In genomic region chr7:47691974-47692373, GRCh38 we compare ENCODE assay signal across 19 cellular contexts.
DNase-seq lines count a peak whose midpoint lies in the region; ATAC-seq, FAIRE-seq and TF ChIP-seq lines count a peak whose summit lies in the region.
"Had no signal": no experiment of that assay in that cellular context is flagged by ENCODE, and none has a peak within 500 bp of the region (broad histone marks: within the 10 kb centered on the region; RNA-seq: fewer than 3 reads in every experiment).

No MANE protein-coding gene starts in this region.

- TF ChIP-seq CTCF in esophagus muscularis mucosa (IDR thresholded peaks at IDR 0.05) (no peak), tibial nerve (IDR thresholded peaks at IDR 0.05) (no peak)

- H3K4me3 ChIP-seq in esophagus muscularis mucosa (no peak overlapping the region), tibial nerve (no peak overlapping the region)
- H3K4me3 ChIP-seq: HAP-1, MG63, SJCRH30 had no signal

- H3K9me3 ChIP-seq in esophagus muscularis mucosa (no peaks in the 10 kb centered on the region), tibial nerve (no peaks in the 10 kb centered on the region)
- H3K9me3 ChIP-seq: Caco-2, HAP-1, MG63, SJCRH30 had no signal

- H3K27me3 ChIP-seq in esophagus muscularis mucosa (no peaks in the 10 kb centered on the region), tibial nerve (no peaks in the 10 kb centered on the region)
- H3K27me3 ChIP-seq: MG63, SJCRH30 had no signal

- intact Hi-C loops in esophagus muscularis mucosa (cut with DNase I), result no loop called here
- intact Hi-C loops in sciatic nerve (cut with DNase I), result no loop called here

- TF ChIP-seq EP300 in esophagus muscularis mucosa (IDR thresholded peaks at IDR 0.05) (no peak), tibial nerve (IDR thresholded peaks at IDR 0.05) (no peak)

- peak overlapping the region; percentile 34 to 76 (median 62) for H3K27ac ChIP-seq in esophagus muscularis mucosa (replicated peaks in 1 of 4)
- H3K27ac ChIP-seq in tibial nerve, result peak overlapping the region; percentile 41 to 82 (median 62)
- H3K27ac ChIP-seq: SJCRH30 had no signal

- peak; percentile 16 for FAIRE-seq in RCC 7860 (lab: Jason Lieb, UNC)
- FAIRE-seq: GM19239 had no signal

- TF ChIP-seq POLR2A in esophagus muscularis mucosa (IDR thresholded peaks at IDR 0.05; ENCODE audit: low read depth) (no peak), tibial nerve (IDR thresholded peaks at IDR 0.05) (no peak)

- H3K36me3 ChIP-seq in esophagus muscularis mucosa (no peaks in the 10 kb centered on the region), tibial nerve (no peaks in the 10 kb centered on the region)
- H3K36me3 ChIP-seq: HAP-1, MG63, SJCRH30 had no signal

- peaks cover 8 to 26% (median 21%) of the 10 kb centered on the region in 4 donors for H3K4me1 ChIP-seq in esophagus muscularis mucosa
- H3K4me1 ChIP-seq in tibial nerve, result peaks cover 0 to 38% (median 10%) of the 10 kb centered on the region in 4 donors
- H3K4me1 ChIP-seq: HAP-1, SJCRH30 had no signal

- peak; percentile 44 for ATAC-seq in sciatic nerve

- no peak for DNase-seq in RCC 7860 (ENCODE audit: low spot score)
- no peak for DNase-seq in esophagus muscularis mucosa (ENCODE audit: extremely low spot score)
- no peak for DNase-seq in sciatic nerve (ENCODE audit: low spot score)
- DNase-seq in tibial nerve (ENCODE audit: low spot score in 2 of 2), result no peak
- DNase-seq in NOMO-1 treated with DMSO at 0.1 percent for 48 hours (lab: John Stamatoyannopoulos, UW; ENCODE audit: unreplicated experiment), result no peak
- no peak for DNase-seq in NCI-H2081 treated with DMSO at 0.1 percent for 48 hours (lab: John Stamatoyannopoulos, UW)
- no peak for DNase-seq in HUDEP-2 (lab: John Stamatoyannopoulos, UW; ENCODE audit: unreplicated experiment in 76 of 76)
- DNase-seq: Caco-2; CD4-positive, CD25-positive, alpha-beta regulatory T cell; DMS53; Karpas-422; MG63; NCI-H1092; NCI-H2107; NCI-H345; NCI-H526 treated with DMSO at 0.1 percent for 48 hours; SJCRH30 had no signal
